In genomic region chr18:51301376-51301775, GRCh38 we compare ENCODE assay signal across 22 cellular contexts.
DNase-seq lines count a peak whose midpoint lies in the region; ATAC-seq and TF ChIP-seq lines count a peak whose summit lies in the region.
"Had no signal": no experiment of that assay in that cellular context is flagged by ENCODE, and none has a peak within 500 bp of the region (broad histone marks: within the 10 kb centered on the region; RNA-seq: fewer than 3 reads in every experiment).

No MANE protein-coding gene starts in this region.

- H3K4me3 Mint-ChIP-seq in Caco-2 (ENCODE audit: unreplicated experiment), result no peak overlapping the region
- H3K4me3 Mint-ChIP-seq: CD14-positive monocyte; CD4-positive, alpha-beta T cell; CD8-positive, alpha-beta memory T cell; HFFc6 had no signal

- peak overlapping the region; percentile 74 for H3K4me2 ChIP-seq in OCI-LY3 (ENCODE audit: low read length)
- H3K4me2 ChIP-seq: A549; BLaER1 treated with 17β-estradiol and CSF1 and Interleukin-3, amounts not matched to agents 10 nM and 100 nM had no signal

- no peak overlapping the region for H3K27ac Mint-ChIP-seq in Caco-2 (ENCODE audit: unreplicated experiment)
- H3K27ac Mint-ChIP-seq: CD14-positive monocyte; CD4-positive, alpha-beta T cell; CD8-positive, alpha-beta memory T cell; HFFc6 had no signal

- H3K4me1 Mint-ChIP-seq in Caco-2 (ENCODE audit: low read depth, unreplicated experiment), result peaks cover 5% of the 10 kb centered on the region
- H3K4me1 Mint-ChIP-seq: CD14-positive monocyte; CD8-positive, alpha-beta memory T cell had no signal

- TF ChIP-seq POLR2A in GM18505 (IDR thresholded peaks at IDR 0.05; ENCODE audit: borderline replicate concordance, extremely low read depth, insufficient read depth, insufficient read length), result no peak

- CTCF ChIA-PET in Caco-2 (lab: Charles Lee), result no interaction called here

- ATAC-seq in GM18867 (IDR thresholded peaks at IDR 0.05; ENCODE audit: unreplicated experiment) (peak; percentile 60), GM18505 (IDR thresholded peaks at IDR 0.05; ENCODE audit: unreplicated experiment) (no peak), GM21526 (IDR thresholded peaks at IDR 0.05; ENCODE audit: low FRiP score, unreplicated experiment) (no peak), HG03457 (IDR thresholded peaks at IDR 0.05; ENCODE audit: unreplicated experiment) (no peak)
- ATAC-seq: A549 had no signal

- no peak overlapping the region for H3K9ac ChIP-seq in OCI-LY3 (ENCODE audit: low read length)
- H3K9ac ChIP-seq: BLaER1 treated with 17β-estradiol and CSF1 and Interleukin-3, amounts not matched to agents 10 nM and 100 nM had no signal

- POLR2A ChIA-PET in Caco-2 (lab: Charles Lee), result no interaction called here

- peak overlapping the region; percentile 25; the same call in 1 of the 2 replicates for H3K27ac ChIP-seq in OCI-LY3 (ENCODE audit: low read length)
- H3K27ac ChIP-seq: A549; BLaER1 treated with 17β-estradiol and CSF1 and Interleukin-3, amounts not matched to agents 10 nM and 100 nM had no signal

- BruUV-seq in Caco-2 (replicated peaks; lab: Mats Ljungman, UMichigan), result TSS peak; percentile 74

- H3K9me3 Mint-ChIP-seq in Caco-2 (ENCODE audit: unreplicated experiment), result peaks cover 8% of the 10 kb centered on the region
- H3K9me3 Mint-ChIP-seq: CD4-positive, alpha-beta T cell; CD8-positive, alpha-beta memory T cell had no signal

- intact Hi-C loops in Caco-2 (cut with micrococcal nuclease; ENCODE audit: unreplicated experiment), result no loop called here

- H3K9me3 ChIP-seq in Caco-2, result no peaks in the 10 kb centered on the region
- no peaks in the 10 kb centered on the region; the same call in 1 of the 2 replicates for H3K9me3 ChIP-seq in OCI-LY3 (ENCODE audit: insufficient read depth, low read length)
- H3K9me3 ChIP-seq: A549, BE2C, HAP-1 had no signal

- DNase-seq in Caco-2, result no peak
- DNase-seq: 8988T; ACHN; AML-193; BE2C; Calu3; CD4-positive, alpha-beta T cell; CD8-positive, alpha-beta memory T cell; DMS53; DMS79 treated with DMSO at 0.1 percent for 48 hours; GF-D8; GOT3; HFFc6 had no signal

- H3K4me1 ChIP-seq in Caco-2 (no peaks in the 10 kb centered on the region), OCI-LY3 (ENCODE audit: low read length) (peaks cover 17% of the 10 kb centered on the region)
- H3K4me1 ChIP-seq: A549; BE2C; BLaER1 treated with 17β-estradiol and CSF1 and Interleukin-3, amounts not matched to agents 10 nM and 100 nM; HAP-1 had no signal

- no peak overlapping the region for H2AFZ ChIP-seq in OCI-LY3 (ENCODE audit: low read depth, low read length)

- no peaks in the 10 kb centered on the region for H3K79me2 ChIP-seq in OCI-LY3 (ENCODE audit: low read length)

- H3K4me3 ChIP-seq in Caco-2 (ENCODE audit: low read depth, low read length) (no peak overlapping the region), OCI-LY3 (ENCODE audit: low read length) (peak overlapping the region; percentile 55)
- H3K4me3 ChIP-seq: A549; BLaER1 treated with 17β-estradiol and CSF1 and Interleukin-3, amounts not matched to agents 10 nM and 100 nM; HAP-1 had no signal

- H3K27me3 ChIP-seq in Caco-2 (replicated peaks; ENCODE audit: control insufficient read depth, insufficient read depth, low read length), result no peaks in the 10 kb centered on the region
- no peaks in the 10 kb centered on the region for H3K27me3 ChIP-seq in OCI-LY3 (ENCODE audit: low read depth, low read length)
- H3K27me3 ChIP-seq: BE2C; BLaER1 treated with 17β-estradiol and CSF1 and Interleukin-3, amounts not matched to agents 10 nM and 100 nM had no signal

- no peaks in the 10 kb centered on the region for H3K36me3 Mint-ChIP-seq in Caco-2 (ENCODE audit: insufficient read depth, unreplicated experiment)
- H3K36me3 Mint-ChIP-seq: CD14-positive monocyte; CD8-positive, alpha-beta memory T cell had no signal

- H4K20me1 ChIP-seq in OCI-LY3 (ENCODE audit: insufficient read depth, low read length), result no peaks in the 10 kb centered on the region
- H4K20me1 ChIP-seq: BLaER1 treated with 17β-estradiol and CSF1 and Interleukin-3, amounts not matched to agents 10 nM and 100 nM had no signal

- TF ChIP-seq CTCF in Caco-2 (IDR thresholded peaks at IDR 0.05; ENCODE audit: insufficient read depth in 1 of 2, low read depth in 1 of 2, low read length in 1 of 2, severe bottlenecking in 1 of 2, unreplicated experiment in 1 of 2), result no peak
- TF ChIP-seq CTCF in OCI-LY3 (IDR thresholded peaks at IDR 0.05; ENCODE audit: low read depth, low read length), result no peak

- H3K27me3 Mint-ChIP-seq in Caco-2 (ENCODE audit: insufficient read depth, unreplicated experiment), result no peaks in the 10 kb centered on the region

- H3K36me3 ChIP-seq in Caco-2 (ENCODE audit: control insufficient read depth, insufficient read depth, low read length) (no peaks in the 10 kb centered on the region), OCI-LY3 (replicated peaks; ENCODE audit: low read depth, low read length) (no peaks in the 10 kb centered on the region)
- H3K36me3 ChIP-seq: BE2C; BLaER1 treated with 17β-estradiol and CSF1 and Interleukin-3, amounts not matched to agents 10 nM and 100 nM; HAP-1 had no signal
